Comparison of ENCODE assay signal across 19 cellular contexts in the genomic region with DNA sequence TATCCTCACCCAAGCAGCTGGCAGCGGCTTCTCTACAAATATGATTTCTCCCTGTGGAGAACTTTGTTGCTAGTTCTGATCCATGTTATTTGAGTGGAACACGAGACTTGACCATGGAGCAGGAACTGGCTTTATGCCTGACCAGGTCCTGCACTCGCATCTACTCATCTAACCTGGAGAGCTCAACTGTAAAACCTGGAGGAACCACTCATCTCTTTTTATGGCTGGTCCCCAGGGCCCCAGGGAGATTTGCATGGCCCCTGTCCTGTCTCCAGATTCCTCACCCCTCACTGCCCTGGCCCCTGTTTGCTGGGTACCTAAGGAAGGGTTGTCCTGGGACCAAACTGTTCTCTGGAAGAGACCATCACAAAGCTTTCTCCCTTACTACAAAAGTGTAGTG. TPM values are rescaled to one million over a fixed set of nuclear protein-coding genes. Genes with fewer than 3 reads are reported as not detected.
DNase-seq lines count a peak whose midpoint lies in the region; ATAC-seq and TF ChIP-seq lines count a peak whose summit lies in the region.
"Had no signal": no experiment of that assay in that cellular context is flagged by ENCODE, and none has a peak within 500 bp of the region (broad histone marks: within the 10 kb centered on the region; RNA-seq: fewer than 3 reads in every experiment).

No MANE protein-coding gene starts in this region.

- BruUV-seq in PC-3 (replicated peaks; lab: Mats Ljungman, UMichigan) = no TSS peak

- H3K4me1 ChIP-seq in neural progenitor cell (peaks cover 25% of the 10 kb centered on the region), PC-3 (ENCODE audit: insufficient read depth, low read length) (no peaks in the 10 kb centered on the region)
- H3K4me1 ChIP-seq: pancreas, SJCRH30 had no signal

- peaks cover 14% of the 10 kb centered on the region for H3K36me3 Mint-ChIP-seq in WTC11
- H3K36me3 Mint-ChIP-seq in neural progenitor cell = peaks cover 36% of the 10 kb centered on the region

- ATAC-seq in GM18870 (IDR thresholded peaks at IDR 0.05; ENCODE audit: unreplicated experiment) (peak; percentile 31), HG03095 (IDR thresholded peaks at IDR 0.05; ENCODE audit: unreplicated experiment) (peak; percentile 44), WTC11 (no peak), GM19023 (IDR thresholded peaks at IDR 0.05; ENCODE audit: unreplicated experiment) (no peak), PC-3 (no peak)

- CTCF ChIA-PET in WTC11 (lab: Charles Lee) (interaction anchor here (1.2 kb wide), 1 partner anchor 242 kb away, joined by 4 read pairs; no protein-coding TSS in a partner anchor), PC-3 (lab: Charles Lee) (no interaction called here)

- H3K79me2 ChIP-seq in neural progenitor cell (ENCODE audit: low read depth) (peaks cover 56% of the 10 kb centered on the region), PC-3 (ENCODE audit: low read length) (0 out of 2 replicates have a peak, but pooled peaks cover 3% of the 10 kb centered on the region)

- H4K20me1 ChIP-seq in neural progenitor cell (ENCODE audit: low read depth) = peaks cover 32% of the 10 kb centered on the region
- no peaks in the 10 kb centered on the region for H4K20me1 ChIP-seq in PC-3 (ENCODE audit: low read length)

- H3K27ac ChIP-seq in neural progenitor cell = no peak overlapping the region
- H3K27ac ChIP-seq in dorsolateral prefrontal cortex = peak overlapping the region in 14 of 59 donors; percentile 3 to 92 (median 80)
- H3K27ac ChIP-seq in PC-3 (ENCODE audit: low read length) = no peak overlapping the region
- H3K27ac ChIP-seq: coronary artery, pancreas, SJCRH30, skin epidermis had no signal

- peaks cover 33% of the 10 kb centered on the region for H3K4me1 Mint-ChIP-seq in WTC11
- H3K4me1 Mint-ChIP-seq in neural progenitor cell = peaks cover 31% of the 10 kb centered on the region

- H3K4me3 Mint-ChIP-seq in WTC11 (peak overlapping the region; percentile 55), neural progenitor cell (peak overlapping the region; percentile 74)

- H3K4me2 ChIP-seq in neural progenitor cell (peak overlapping the region; percentile 87), PC-3 (ENCODE audit: low read length) (no peak overlapping the region)

- no peak overlapping the region for H2AFZ ChIP-seq in neural progenitor cell (replicated peaks)
- no peak overlapping the region for H2AFZ ChIP-seq in PC-3 (ENCODE audit: low read length)

- POLR2A ChIA-PET in WTC11 (lab: Charles Lee) (interaction anchor here (4.8 kb wide), 1 partner anchor 15 kb away, joined by 46 read pairs; the partner anchor contains the start of gene TCAF1), PC-3 (lab: Charles Lee; ENCODE audit: unreplicated experiment) (no interaction called here)

- H3K27me3 Mint-ChIP-seq in WTC11 (ENCODE audit: low read depth) (peaks cover 20% of the 10 kb centered on the region), neural progenitor cell (ENCODE audit: insufficient read depth, low read depth) (peaks cover 6% of the 10 kb centered on the region)

- H3F3A ChIP-seq in neural progenitor cell (ENCODE audit: low read depth) = peaks cover 33% of the 10 kb centered on the region
- no peaks in the 10 kb centered on the region for H3F3A ChIP-seq in PC-3 (ENCODE audit: low read length, unreplicated experiment)

- no peak overlapping the region for H3K9ac ChIP-seq in neural progenitor cell
- no peak overlapping the region for H3K9ac ChIP-seq in PC-3 (ENCODE audit: low read length)

- H3K36me3 ChIP-seq in neural progenitor cell = no peaks in the 10 kb centered on the region
- H3K36me3 ChIP-seq in PC-3 (ENCODE audit: low read depth, low read length) = no peaks in the 10 kb centered on the region
- H3K36me3 ChIP-seq: pancreas, uterus had no signal

- TF ChIP-seq CTCF in WTC11 (IDR thresholded peaks at IDR 0.05) (no peak), neural progenitor cell (IDR thresholded peaks at IDR 0.05) (no peak), dorsolateral prefrontal cortex (IDR thresholded peaks at IDR 0.05 in 54 of 56, conservative IDR thresholded peaks at IDR 0.05 in 2 of 56; ENCODE audit: low read depth in 1 of 56, partially characterized antibody in 56 of 56) (no peak), PC-3 (conservative IDR thresholded peaks at IDR 0.05; ENCODE audit: low read depth, low read length) (no peak)

- DNase-seq in WTC11 (ENCODE audit: low spot score) (no peak), neural progenitor cell (ENCODE audit: low spot score) (no peak), dorsolateral prefrontal cortex (no peak), PC-3 (no peak), amniotic stem cell (lab: John Stamatoyannopoulos, UW) (no peak)
- DNase-seq: NCI-H1105 treated with DMSO at 0.1 percent for 48 hours; SJCRH30; stimulated activated naive B cell treated with anti-CD40 and anti-IgM and Interleukin-4, amounts not matched to agents 10 μg/mL and 1 μg/mL and 100 μg/mL, for 72 hours had no signal

- H3K4me3 ChIP-seq in neural progenitor cell = no peak overlapping the region
- H3K4me3 ChIP-seq in dorsolateral prefrontal cortex = peak overlapping the region in 11 of 59 donors; percentile 69 to 89 (median 81)
- H3K4me3 ChIP-seq in PC-3 (ENCODE audit: low read length) = no peak overlapping the region
- H3K4me3 ChIP-seq: pancreas, SJCRH30 had no signal

- H3K9me3 Mint-ChIP-seq in WTC11 (peaks cover 14% of the 10 kb centered on the region), neural progenitor cell (peaks cover 25% of the 10 kb centered on the region)

- H3K9me2 ChIP-seq in PC-3 (replicated peaks; ENCODE audit: low read length) = no peaks in the 10 kb centered on the region

- H3K9me3 ChIP-seq in neural progenitor cell (ENCODE audit: low read depth) = no peaks in the 10 kb centered on the region
- H3K9me3 ChIP-seq in PC-3 (ENCODE audit: low read length) = no peaks in the 10 kb centered on the region
- H3K9me3 ChIP-seq: pancreas, uterus had no signal

- intact Hi-C loops in dorsolateral prefrontal cortex (cut with DNase I) (loop anchor here (1.0 to 2.0 kb wide), 2 partner anchors 15 kb away; no protein-coding TSS in a partner anchor), PC-3 (cut with micrococcal nuclease) (no loop called here)

- H3K27me3 ChIP-seq in neural progenitor cell (peaks cover 7% of the 10 kb centered on the region), dorsolateral prefrontal cortex (no peaks in the 10 kb centered on the region), PC-3 (ENCODE audit: low read length) (no peaks in the 10 kb centered on the region)
- H3K27me3 ChIP-seq: pancreas, SJCRH30, uterus had no signal

- peak overlapping the region; percentile 82; the same call in 1 of the 2 replicates for H3K27ac Mint-ChIP-seq in WTC11
- H3K27ac Mint-ChIP-seq in neural progenitor cell = no peak overlapping the region
- H3K27ac Mint-ChIP-seq: activated CD8-positive, alpha-beta T cell treated with anti-CD3 and anti-CD28 coated beads for 36 hours; activated T-helper 2 cell treated with anti-CD3 and anti-CD28 coated beads, Interferon-gamma antibody, Interleukin-2, Interleukin-4, amounts not matched to agents 10 μg/mL and 5 μg/mL and 100 μg/mL, durations not matched to agents 14 hours and 24 hours and 36 hours; stimulated activated naive B cell treated with anti-CD40 and anti-IgM and Interleukin-4, amounts not matched to agents 10 μg/mL and 1 μg/mL and 100 μg/mL, for 72 hours had no signal

TF ChIP-seq in WTC11, 78 proteins besides CTCF, POLR2A, EP300 and RAD21 (continues in another document):
- TF ChIP-seq, protein P1, sequence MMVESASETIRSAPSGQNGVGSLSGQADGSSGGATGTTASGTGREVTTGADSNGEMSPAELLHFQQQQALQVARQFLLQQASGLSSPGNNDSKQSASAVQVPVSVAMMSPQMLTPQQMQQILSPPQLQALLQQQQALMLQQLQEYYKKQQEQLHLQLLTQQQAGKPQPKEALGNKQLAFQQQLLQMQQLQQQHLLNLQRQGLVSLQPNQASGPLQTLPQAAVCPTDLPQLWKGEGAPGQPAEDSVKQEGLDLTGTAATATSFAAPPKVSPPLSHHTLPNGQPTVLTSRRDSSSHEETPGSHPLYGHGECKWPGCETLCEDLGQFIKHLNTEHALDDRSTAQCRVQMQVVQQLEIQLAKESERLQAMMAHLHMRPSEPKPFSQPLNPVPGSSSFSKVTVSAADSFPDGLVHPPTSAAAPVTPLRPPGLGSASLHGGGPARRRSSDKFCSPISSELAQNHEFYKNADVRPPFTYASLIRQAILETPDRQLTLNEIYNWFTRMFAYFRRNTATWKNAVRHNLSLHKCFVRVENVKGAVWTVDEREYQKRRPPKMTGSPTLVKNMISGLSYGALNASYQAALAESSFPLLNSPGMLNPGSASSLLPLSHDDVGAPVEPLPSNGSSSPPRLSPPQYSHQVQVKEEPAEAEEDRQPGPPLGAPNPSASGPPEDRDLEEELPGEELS (CRISPR knock-in tag; IDR thresholded peaks at IDR 0.05) = no peak
- TF ChIP-seq, protein P2, sequence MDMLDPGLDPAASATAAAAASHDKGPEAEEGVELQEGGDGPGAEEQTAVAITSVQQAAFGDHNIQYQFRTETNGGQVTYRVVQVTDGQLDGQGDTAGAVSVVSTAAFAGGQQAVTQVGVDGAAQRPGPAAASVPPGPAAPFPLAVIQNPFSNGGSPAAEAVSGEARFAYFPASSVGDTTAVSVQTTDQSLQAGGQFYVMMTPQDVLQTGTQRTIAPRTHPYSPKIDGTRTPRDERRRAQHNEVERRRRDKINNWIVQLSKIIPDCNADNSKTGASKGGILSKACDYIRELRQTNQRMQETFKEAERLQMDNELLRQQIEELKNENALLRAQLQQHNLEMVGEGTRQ (CRISPR knock-in tag; IDR thresholded peaks at IDR 0.05) = no peak

RNA-seq across cellular contexts. Expression of gene TCAF1, which starts 16.0 kb away (rescaled TPM):
- total RNA-seq in WTC11 (2021) (39.8 to 52.7 TPM (median 42.0 TPM) in 3 replicates), neural progenitor cell (ENCODE audit: low replicate concordance) (71.0 and 89.6 TPM in 2 replicates), dorsolateral prefrontal cortex (100 to 1,000 TPM in 89 of 120 experiments, 10 to 100 TPM in 31; 58.6 to 158 (median 116) TPM), PC-3 (2014; rRNA removed) (12.4 and 16.9 TPM in 2 replicates)

RNA-seq across cellular contexts. Expression of gene OR2F2, which starts 49.1 kb away (rescaled TPM):
- total RNA-seq in WTC11 (2021) = not detected in 3 replicates
- total RNA-seq in neural progenitor cell (ENCODE audit: low replicate concordance) = not detected in 2 replicates
- total RNA-seq in dorsolateral prefrontal cortex = not detected
- total RNA-seq in PC-3 (2014; rRNA removed) = not detected in 2 replicates
- total RNA-seq: activated CD8-positive, alpha-beta T cell treated with anti-CD3 and anti-CD28 coated beads for 36 hours; activated T-helper 2 cell treated with anti-CD3 and anti-CD28 coated beads, Interferon-gamma antibody, Interleukin-2, Interleukin-4, amounts not matched to agents 10 μg/mL and 5 μg/mL and 100 μg/mL, durations not matched to agents 14 hours and 24 hours and 36 hours; epithelial cell of proximal tubule; kidney; pancreas; SJCRH30; uterus had no signal

Comparison
In these comparisons a context has a peak if more than half of its experiments do, and no peak if none do; other contexts are left out.
1. ATAC-seq: peak in GM18870 (single experiment) and HG03095 (single experiment); none in WTC11 (single experiment), GM19023 (single experiment) and PC-3 (single experiment).